Comparison of ENCODE assay signal across 1 cellular context in genomic region chr22:21790849-21791610, GRCh38. TPM values are rescaled to one million over a fixed set of nuclear protein-coding genes. Genes with fewer than 3 reads are reported as not detected.
"Had no signal": no experiment of that assay in that cellular context is flagged by ENCODE, and none has a peak within 500 bp of the region (broad histone marks: within the 10 kb centered on the region; RNA-seq: fewer than 3 reads in every experiment).

No MANE protein-coding gene starts in this region.

RNA-seq across cellular contexts. Expression of gene YPEL1, which starts 55.4 kb away (rescaled TPM):
- total RNA-seq: foreskin keratinocyte had no signal
